8 cellular contexts compared by ENCODE assay signal in the genomic region with DNA sequence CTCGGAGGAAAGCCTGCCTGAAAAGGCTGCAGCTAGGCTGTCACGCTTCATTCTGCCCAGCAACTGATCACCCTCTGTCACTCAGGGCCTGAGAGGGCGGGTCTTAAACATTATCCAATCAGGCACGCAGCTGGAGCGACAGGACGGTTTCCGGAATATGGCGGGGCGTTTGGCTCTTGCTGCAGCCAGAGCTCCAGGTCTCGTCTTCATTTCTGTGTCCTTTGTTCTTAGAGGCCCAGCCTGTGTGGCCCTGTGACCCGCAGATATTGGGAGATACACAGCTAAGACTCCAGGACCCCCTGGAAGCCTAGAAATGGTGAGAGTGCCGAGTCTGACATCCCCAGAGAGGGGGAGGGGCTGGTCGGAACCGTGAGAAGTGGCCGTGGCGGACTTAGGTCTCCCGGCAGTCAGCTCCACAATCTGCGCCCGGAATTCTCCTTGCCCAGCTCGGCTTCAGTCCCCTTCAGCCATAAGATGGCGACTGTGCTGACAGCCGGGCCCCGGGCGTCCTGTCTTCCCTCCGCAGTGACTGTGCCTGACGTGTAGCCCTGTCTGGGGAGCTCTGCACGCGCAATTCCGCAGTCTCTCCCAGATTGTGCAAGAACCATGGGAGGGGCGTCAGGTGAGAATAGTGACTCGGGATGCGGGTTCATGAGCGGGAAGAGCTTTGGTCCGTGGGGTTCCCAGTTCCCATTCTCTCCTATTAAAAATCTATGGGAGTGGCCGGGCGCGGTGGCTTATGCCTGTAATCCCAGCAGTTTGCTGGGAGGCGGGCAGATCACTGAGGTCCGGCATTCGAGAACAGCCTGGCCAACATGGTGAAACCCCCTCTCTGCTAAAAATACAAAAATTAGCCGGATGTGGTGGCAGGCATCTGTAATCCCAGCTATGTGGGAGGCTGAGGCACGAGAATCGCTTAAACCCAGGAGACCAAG. TPM values are rescaled to one million over a fixed set of nuclear protein-coding genes. Genes with fewer than 3 reads are reported as not detected.
DNase-seq lines count a peak whose midpoint lies in the region; ATAC-seq and TF ChIP-seq lines count a peak whose summit lies in the region.

ZNF429 (plus strand) TSS at position 144 of the 935 bp plus-strand sequence; CDS start at position 314, 170 bp downstream.

- POLR2A ChIA-PET in activated CD4-positive, alpha-beta memory T cell treated with anti-CD3 and anti-CD28 coated beads, Interleukin-2, amount 10 ng/mL, durations not matched to agents 7 days and 5 days (lab: Charles Lee) = interaction anchor here (0.6 to 3.3 kb wide), 34 partner anchors 11 to 1890 kb away, joined by 3 to 33 read pairs (median 8); partner anchors contain the start of genes ZNF100, ZNF101, ZNF257 and ZNF43

- TF ChIP-seq POLR2A in lower leg skin (IDR thresholded peaks at IDR 0.05) = no peak

- ATAC-seq in GM19372 (IDR thresholded peaks at IDR 0.05; ENCODE audit: low read depth, unreplicated experiment) = peak; percentile 99
- peak; percentile 97 for ATAC-seq in HG03558 (IDR thresholded peaks at IDR 0.05; ENCODE audit: extremely low read depth, unreplicated experiment)

- no peaks in the 10 kb centered on the region for H3K27me3 Mint-ChIP-seq in activated CD4-positive, alpha-beta memory T cell treated with anti-CD3 and anti-CD28 coated beads, Interleukin-2, amount 10 ng/mL, durations not matched to agents 7 days and 5 days

- DNase-seq in NCI-H748 treated with DMSO at 0.1 percent for 48 hours (lab: John Stamatoyannopoulos, UW) = peak; percentile 77
- peak; percentile 93 for DNase-seq in activated CD4-positive, alpha-beta memory T cell treated with anti-CD3 and anti-CD28 coated beads, Interleukin-2, amount 10 ng/mL, durations not matched to agents 7 days and 5 days
- DNase-seq in ecto neural progenitor cell (ENCODE audit: low spot score) = peak; percentile 91
- DNase-seq in lower leg skin (ENCODE audit: low spot score in 2 of 2) = peak; percentile 96 to 98
- peak; percentile 78 to 91 for DNase-seq in stimulated activated CD4-positive, alpha-beta T cell treated with anti-CD3 and anti-CD28 coated beads, Interleukin-4, amount 100 ng/mL, for 4 hours

- no peak for TF ChIP-seq CTCF in C4-2B (conservative IDR thresholded peaks at IDR 0.05)
- TF ChIP-seq CTCF in lower leg skin (IDR thresholded peaks at IDR 0.05) = no peak

- intact Hi-C loops in lower leg skin (cut with DNase I; ENCODE audit: low total_unique reads) = no loop called here

- H3K4me3 Mint-ChIP-seq in activated CD4-positive, alpha-beta memory T cell treated with anti-CD3 and anti-CD28 coated beads, Interleukin-2, amount 10 ng/mL, durations not matched to agents 7 days and 5 days = peak within 1 kb of the TSS; percentile 100

- peak within 1 kb of the TSS; percentile 72 for H3K27ac ChIP-seq in C4-2B

- CTCF ChIA-PET in activated CD4-positive, alpha-beta memory T cell treated with anti-CD3 and anti-CD28 coated beads, Interleukin-2, amount 10 ng/mL, durations not matched to agents 7 days and 5 days (lab: Charles Lee) = interaction anchor here (0.5 to 1.8 kb wide), 10 partner anchors 9 to 940 kb away, joined by 3 to 19 read pairs (median 4); partner anchors contain the start of genes ZNF43, ZNF431 and ZNF737

- 1% methylated on average over 25 to 42 of the region's 43 CpGs for WGBS in lower leg skin, 2 donors

- H3K4me1 Mint-ChIP-seq in activated CD4-positive, alpha-beta memory T cell treated with anti-CD3 and anti-CD28 coated beads, Interleukin-2, amount 10 ng/mL, durations not matched to agents 7 days and 5 days = peaks cover 25% of the 10 kb centered on the region

- H3K4me3 ChIP-seq in lower leg skin (ENCODE audit: low read depth, poor library complexity, severe bottlenecking) = peak within 1 kb of the TSS; percentile 80

- peaks cover 30% of the 10 kb centered on the region for H3K9me3 Mint-ChIP-seq in activated CD4-positive, alpha-beta memory T cell treated with anti-CD3 and anti-CD28 coated beads, Interleukin-2, amount 10 ng/mL, durations not matched to agents 7 days and 5 days

- peak within 1 kb of the TSS; percentile 96 for H3K27ac Mint-ChIP-seq in activated CD4-positive, alpha-beta memory T cell treated with anti-CD3 and anti-CD28 coated beads, Interleukin-2, amount 10 ng/mL, durations not matched to agents 7 days and 5 days

- peaks cover 46% of the 10 kb centered on the region for H3K36me3 Mint-ChIP-seq in activated CD4-positive, alpha-beta memory T cell treated with anti-CD3 and anti-CD28 coated beads, Interleukin-2, amount 10 ng/mL, durations not matched to agents 7 days and 5 days (ENCODE audit: low read depth)

RNA-seq across cellular contexts. Expression of gene ZNF429, which starts in this region (rescaled TPM):
- 1 to 10 TPM; 8.0 to 8.3 TPM for total RNA-seq in activated CD4-positive, alpha-beta memory T cell treated with anti-CD3 and anti-CD28 coated beads, Interleukin-2, amount 10 ng/mL, durations not matched to agents 7 days and 5 days
- total RNA-seq in lower leg skin = 10 to 100 TPM in 3 of 4 donors, 1 to 10 TPM in 1; 5.0 to 14.9 (median 11.8) TPM

Comparison
In these comparisons a context has a peak if more than half of its experiments do, and no peak if none do; other contexts are left out.
1. Peak in every context shown above with its lines: DNase-seq, ATAC-seq, H3K4me3 ChIP-seq and H3K27ac ChIP-seq.